ENCODE assay signal across 8 cellular contexts in genomic region chr9:107425110-107426025, GRCh38.
DNase-seq lines count a peak whose midpoint lies in the region; ATAC-seq, FAIRE-seq and TF ChIP-seq lines count a peak whose summit lies in the region.

No MANE protein-coding gene starts in this region.

- intact Hi-C loops in PC-3 (cut with micrococcal nuclease) (no loop called here), head of caudate nucleus (cut with DNase I) (no loop called here), pancreas (cut with DNase I) (no loop called here)

- 29 to 32% methylated on average over 46 of the region's 46 CpGs for WGBS in pancreas, 2 donors

- H3K4me3 ChIP-seq in PC-3 (ENCODE audit: low read length), result peak overlapping the region; percentile 27; the same call in 1 of the 2 replicates
- peak overlapping the region in 2 of 4 donors; percentile 18 to 26 for H3K4me3 ChIP-seq in pancreas

- H3K4me2 ChIP-seq in PC-3 (ENCODE audit: low read length), result peak overlapping the region; percentile 61

- no peak overlapping the region for H3K27ac Mint-ChIP-seq in activated naive CD4-positive, alpha-beta T cell treated with anti-CD3 and anti-CD28 coated beads, Interleukin-2, amount 10 ng/mL, durations not matched to agents 7 days and 5 days

- H3K27ac ChIP-seq in PC-3 (ENCODE audit: low read length) (no peak overlapping the region), pancreas (no peak overlapping the region)

- no peaks in the 10 kb centered on the region for H3K9me2 ChIP-seq in PC-3 (replicated peaks; ENCODE audit: low read length)

- H3K36me3 ChIP-seq in PC-3 (ENCODE audit: low read depth, low read length) (no peaks in the 10 kb centered on the region), pancreas (no peaks in the 10 kb centered on the region)

- POLR2A ChIA-PET in PC-3 (lab: Charles Lee; ENCODE audit: unreplicated experiment), result no interaction called here

- FAIRE-seq in pancreas (lab: Jason Lieb, UNC), result no peak

- DNase-seq in PC-3 (peak; percentile 58), head of caudate nucleus (peak; percentile 13 to 81 (median 60)), pancreas (peak; percentile 52 to 86 (median 76)), ureter (ENCODE audit: low spot score) (peak; percentile 80), NCI-H2227 treated with DMSO at 0.1 percent for 48 hours (lab: John Stamatoyannopoulos, UW) (no peak)
- DNase-seq in activated naive CD4-positive, alpha-beta T cell treated with anti-CD3 and anti-CD28 coated beads, Interleukin-2, amount 10 ng/mL, durations not matched to agents 7 days and 5 days, result peak; percentile 55

- no peaks in the 10 kb centered on the region for H4K20me1 ChIP-seq in PC-3 (ENCODE audit: low read length)

- CTCF ChIA-PET in PC-3 (lab: Charles Lee), result no interaction called here
- CTCF ChIA-PET in activated naive CD4-positive, alpha-beta T cell treated with anti-CD3 and anti-CD28 coated beads, Interleukin-2, amount 10 ng/mL, durations not matched to agents 7 days and 5 days (lab: Charles Lee), result interaction anchor here (0.6 to 1.7 kb wide), 10 partner anchors 10 to 927 kb away, joined by 3 to 7 read pairs (median 4); no protein-coding TSS in a partner anchor

- H3K79me2 ChIP-seq in PC-3 (ENCODE audit: low read length), result no peaks in the 10 kb centered on the region

- no TSS peak for BruUV-seq in PC-3 (replicated peaks; lab: Mats Ljungman, UMichigan)

- H2AFZ ChIP-seq in PC-3 (ENCODE audit: low read length), result peak overlapping the region; percentile 92

- H3F3A ChIP-seq in PC-3 (ENCODE audit: low read length, unreplicated experiment), result no peaks in the 10 kb centered on the region

- H3K9me3 ChIP-seq in PC-3 (ENCODE audit: low read length), result no peaks in the 10 kb centered on the region
- H3K9me3 ChIP-seq in pancreas, result no peaks in the 10 kb centered on the region

- TF ChIP-seq CTCF in PC-3 (conservative IDR thresholded peaks at IDR 0.05; ENCODE audit: low read depth, low read length) (peak; percentile 73), pancreas (IDR thresholded peaks at IDR 0.05) (peak; percentile 84 to 96 (median 94))

- H3K27me3 Mint-ChIP-seq in activated naive CD4-positive, alpha-beta T cell treated with anti-CD3 and anti-CD28 coated beads, Interleukin-2, amount 10 ng/mL, durations not matched to agents 7 days and 5 days, result peaks cover 15% of the 10 kb centered on the region

- no peaks in the 10 kb centered on the region for H3K27me3 ChIP-seq in PC-3 (ENCODE audit: low read length)
- no peaks in the 10 kb centered on the region for H3K27me3 ChIP-seq in pancreas

- H3K4me3 Mint-ChIP-seq in activated naive CD4-positive, alpha-beta T cell treated with anti-CD3 and anti-CD28 coated beads, Interleukin-2, amount 10 ng/mL, durations not matched to agents 7 days and 5 days, result no peak overlapping the region

- no peaks in the 10 kb centered on the region for H3K36me3 Mint-ChIP-seq in activated naive CD4-positive, alpha-beta T cell treated with anti-CD3 and anti-CD28 coated beads, Interleukin-2, amount 10 ng/mL, durations not matched to agents 7 days and 5 days

- H3K4me1 Mint-ChIP-seq in activated naive CD4-positive, alpha-beta T cell treated with anti-CD3 and anti-CD28 coated beads, Interleukin-2, amount 10 ng/mL, durations not matched to agents 7 days and 5 days, result peaks cover 5% of the 10 kb centered on the region

- ATAC-seq in GM18499 (IDR thresholded peaks at IDR 0.05; ENCODE audit: insufficient read depth, unreplicated experiment) (peak; percentile 84), HG02852 (IDR thresholded peaks at IDR 0.05; ENCODE audit: unreplicated experiment) (peak; percentile 90), PC-3 (peak; percentile 45), pancreas (peak; percentile 79 to 91 (median 86))

- peak overlapping the region; percentile 5; the same call in 1 of the 2 replicates for H3K9ac ChIP-seq in PC-3 (ENCODE audit: low read length)

- no peaks in the 10 kb centered on the region for H3K9me3 Mint-ChIP-seq in activated naive CD4-positive, alpha-beta T cell treated with anti-CD3 and anti-CD28 coated beads, Interleukin-2, amount 10 ng/mL, durations not matched to agents 7 days and 5 days

- peaks cover 4% of the 10 kb centered on the region; the same call in 1 of the 2 replicates for H3K4me1 ChIP-seq in PC-3 (ENCODE audit: insufficient read depth, low read length)
- H3K4me1 ChIP-seq in pancreas, result no peaks in the 10 kb centered on the region
